In genomic region chr2:236976271-236977120, GRCh38 we compare ENCODE assay signal across 23 cellular contexts.
DNase-seq lines count a peak whose midpoint lies in the region; ATAC-seq, FAIRE-seq and TF ChIP-seq lines count a peak whose summit lies in the region.
"Had no signal": no experiment of that assay in that cellular context is flagged by ENCODE, and none has a peak within 500 bp of the region (broad histone marks: within the 10 kb centered on the region; RNA-seq: fewer than 3 reads in every experiment).

No MANE protein-coding gene starts in this region.

- BruUV-seq in HepG2 (replicated peaks; lab: Mats Ljungman, UMichigan) = no TSS peak

- in situ Hi-C loops in HepG2 (cut with HindIII; ENCODE audit: extremely low pct_ligation_motif_present, low pct_unique_long_range_greater_than_20kb) = no loop called here

- peak; percentile 2 for ATAC-seq in Right ventricle myocardium inferior
- ATAC-seq in HepG2 = peak; percentile 10
- no peak for ATAC-seq in HG03565 (IDR thresholded peaks at IDR 0.05; ENCODE audit: unreplicated experiment)
- ATAC-seq: activated CD4-positive, CD25-positive, alpha-beta regulatory T cell treated with anti-CD3 and anti-CD28 coated beads, Interleukin-2, amount 50 U/mL, for 24 hours; activated CD8-positive, alpha-beta T cell treated with anti-CD3 and anti-CD28 coated beads, Interleukin-2, amount 10 ng/mL, durations not matched to agents 7 days and 5 days; SK-N-SH treated with all-trans-retinoic acid at 6 μM for 48 hours had no signal

- H3K27me3 ChIP-seq in right atrium auricular region (no peaks in the 10 kb centered on the region), HepG2 (ENCODE audit: control insufficient read depth in 1 of 2, insufficient read depth in 2 of 2, low read length in 2 of 2) (peaks cover 0 to 6% of the 10 kb centered on the region in 2 experiments; a peak in 2 of 5 replicates), skeletal muscle tissue (ENCODE audit: control insufficient read depth in 3 of 3, insufficient read depth in 3 of 3, low read length in 3 of 3) (peaks cover 6 to 9% (median 9%) of the 10 kb centered on the region in 3 donors)

- no peaks in the 10 kb centered on the region for H3K79me2 ChIP-seq in HepG2 (ENCODE audit: insufficient read depth, low read length)

- peak overlapping the region; percentile 61 for H3K4me2 ChIP-seq in HepG2 (ENCODE audit: low read depth, low read length)

- no peaks in the 10 kb centered on the region for H3K36me3 ChIP-seq in right atrium auricular region
- no peaks in the 10 kb centered on the region for H3K36me3 ChIP-seq in HepG2 (replicated peaks in 1 of 2; ENCODE audit: control insufficient read depth in 1 of 2, insufficient read depth in 2 of 2, low read length in 2 of 2)
- no peaks in the 10 kb centered on the region for H3K36me3 ChIP-seq in skeletal muscle tissue (ENCODE audit: control insufficient read depth in 3 of 3, insufficient read depth in 3 of 3, low read length in 3 of 3)
- H3K36me3 ChIP-seq: adrenal gland had no signal

- TF ChIP-seq EP300 in HepG2 (IDR thresholded peaks at IDR 0.05; ENCODE audit: low read depth in 2 of 2, low read length in 2 of 2) (peak in 1 of 2 experiments; percentile 26; a peak in 1 of 4 replicates), HepG2 (CRISPR knock-in tag; IDR thresholded peaks at IDR 0.05; ENCODE audit: borderline replicate concordance) (no peak)

- CTCF ChIA-PET in HepG2 (lab: Yijun Ruan, JAX; ENCODE audit: low intra/inter-chr PET ratio, low total read pairs) = no interaction called here

- H2AFZ ChIP-seq in HepG2 (ENCODE audit: low read length) = no peak overlapping the region

- TF ChIP-seq CTCF in right atrium auricular region (IDR thresholded peaks at IDR 0.05) (no peak), HepG2 (CRISPR knock-in tag; IDR thresholded peaks at IDR 0.05) (no peak)

- no peaks in the 10 kb centered on the region for H4K20me1 ChIP-seq in HepG2 (ENCODE audit: insufficient read depth, low read length)

- H3K4me1 ChIP-seq in right atrium auricular region = no peaks in the 10 kb centered on the region
- peaks cover 76% of the 10 kb centered on the region for H3K4me1 ChIP-seq in HepG2 (ENCODE audit: insufficient read depth, low read length)
- H3K4me1 ChIP-seq in skeletal muscle tissue (ENCODE audit: control insufficient read depth in 3 of 3, insufficient read depth in 3 of 3, low read length in 3 of 3) = peaks cover 8 to 9% (median 9%) of the 10 kb centered on the region in 3 donors
- H3K4me1 ChIP-seq: adrenal gland had no signal

- no peak for TF ChIP-seq RAD21 in HepG2 (CRISPR knock-in tag; IDR thresholded peaks at IDR 0.05)

- intact Hi-C loops in Right ventricle myocardium inferior (cut with DNase I) = loop anchor here (10.0 kb wide), 1 partner anchor 322 kb away; no protein-coding TSS in a partner anchor
- intact Hi-C loops in HepG2 (cut with micrococcal nuclease; ENCODE audit: unreplicated experiment) = no loop called here

- H3K27ac ChIP-seq in right atrium auricular region (peak overlapping the region in 1 of 2 donors; percentile 69), HepG2 (ENCODE audit: extremely low read length, insufficient read depth, low read length) (peak overlapping the region; percentile 34), skeletal muscle tissue (ENCODE audit: low read depth, low read length) (peak overlapping the region; percentile 61)
- H3K27ac ChIP-seq: 22Rv1 had no signal

- POLR2A ChIA-PET in HepG2 (lab: Yijun Ruan, JAX) = no interaction called here

- no peak for TF ChIP-seq POLR2A in HepG2 (IDR thresholded peaks at IDR 0.05; ENCODE audit: insufficient read depth in 1 of 2, low read depth in 2 of 2, low read length in 2 of 2)

- no peaks in the 10 kb centered on the region for H3K9me3 ChIP-seq in right atrium auricular region
- H3K9me3 ChIP-seq in HepG2 (ENCODE audit: low read length) = no peaks in the 10 kb centered on the region
- H3K9me3 ChIP-seq in skeletal muscle tissue (ENCODE audit: control insufficient read depth in 3 of 3, low read length in 3 of 3) = no peaks in the 10 kb centered on the region
- H3K9me3 ChIP-seq: adrenal gland had no signal

- H3K9ac ChIP-seq in HepG2 (ENCODE audit: insufficient read depth, low read depth, low read length) (peak overlapping the region; percentile 27; the same call in 1 of the 2 replicates), skeletal muscle tissue (ENCODE audit: low read depth in 1 of 3, low read length in 3 of 3) (no peak overlapping the region)

- no peak for DNase-seq in Right ventricle myocardium inferior (ENCODE audit: missing footprints)
- DNase-seq in right atrium auricular region (ENCODE audit: low spot score) = no peak
- DNase-seq in SKM-1 (lab: John Stamatoyannopoulos, UW; ENCODE audit: unreplicated experiment) = peak; percentile 86
- DNase-seq in HepG2 (ENCODE audit: low spot score) = no peak
- DNase-seq in COLO668 (lab: John Stamatoyannopoulos, UW; ENCODE audit: unreplicated experiment) = no peak
- DNase-seq in effector CD8-positive, alpha-beta T cell (lab: John Stamatoyannopoulos, UW) = no peak
- DNase-seq: activated CD8-positive, alpha-beta T cell treated with anti-CD3 and anti-CD28 coated beads, Interleukin-2, amount 10 ng/mL, durations not matched to agents 7 days and 5 days; adrenal gland; COR-L47; DND-41; head of caudate nucleus; NCI-H1436; NCI-H510A; retina; T1000; trophoblast cell had no signal

- no peak overlapping the region for H3K4me3 ChIP-seq in right atrium auricular region
- H3K4me3 ChIP-seq in HepG2 (replicated peaks in 1 of 3; ENCODE audit: insufficient read depth in 1 of 3, low read depth in 2 of 3, low read length in 3 of 3) = peak overlapping the region in 1 of 3 experiments; percentile 31; a peak in 3 of 6 replicates
- H3K4me3 ChIP-seq in skeletal muscle tissue (ENCODE audit: low read length in 3 of 3) = no peak overlapping the region
- H3K4me3 ChIP-seq: adrenal gland had no signal

- 16% methylated on average over 10 of the region's 10 CpGs for WGBS in HepG2 (ENCODE audit: low lambda C conversion rate)

- FAIRE-seq in HepG2 (lab: Jason Lieb, UNC) = no peak
- FAIRE-seq: GM12892, H54 had no signal

TF ChIP-seq in HepG2, 621 proteins besides CTCF, POLR2A, EP300 and RAD21 (continues in another document):
- TF ChIP-seq ZNF33B (CRISPR knock-in tag; IDR thresholded peaks at IDR 0.05) = 0 out of 2 replicates have a peak, but pooled peaks have one; percentile 24
- 0 out of 2 replicates have a peak, but pooled peaks have one; percentile 9 for TF ChIP-seq PITX1 (CRISPR knock-in tag; IDR thresholded peaks at IDR 0.05)
- TF ChIP-seq ZFX (CRISPR knock-in tag; IDR thresholded peaks at IDR 0.05; ENCODE audit: low read depth) = peak; percentile 62; the same call in 1 of the 2 replicates
- TF ChIP-seq ZNF790 (CRISPR knock-in tag; IDR thresholded peaks at IDR 0.05; ENCODE audit: borderline replicate concordance) = no peak
- TF ChIP-seq CEBPB (IDR thresholded peaks at IDR 0.05; ENCODE audit: borderline replicate concordance, low read depth, low read length) = peak; percentile 68; the same call in 1 of the 2 replicates
- peak; percentile 29; the same call in 1 of the 2 replicates for TF ChIP-seq SAP130 (CRISPR knock-in tag; IDR thresholded peaks at IDR 0.05; ENCODE audit: low read depth)
- no peak for TF ChIP-seq ZNF546 (CRISPR knock-in tag; conservative IDR thresholded peaks at IDR 0.05)
- peak; percentile 45; the same call in 1 of the 2 replicates for TF ChIP-seq SALL1 (CRISPR knock-in tag; IDR thresholded peaks at IDR 0.05)
- TF ChIP-seq ZNF572 (CRISPR knock-in tag; IDR thresholded peaks at IDR 0.05) = peak; percentile 24; the same call in 1 of the 2 replicates
- TF ChIP-seq HMG20B (CRISPR knock-in tag; conservative IDR thresholded peaks at IDR 0.05) = no peak
- TF ChIP-seq MED1 (CRISPR knock-in tag; IDR thresholded peaks at IDR 0.05) = 0 out of 2 replicates have a peak, but pooled peaks have one; percentile 24
- TF ChIP-seq SOX6 (IDR thresholded peaks at IDR 0.05) = no peak
- peak; percentile 40; the same call in 1 of the 2 replicates for TF ChIP-seq SOX6 (CRISPR knock-in tag; IDR thresholded peaks at IDR 0.05)
- TF ChIP-seq PAXIP1 (CRISPR knock-in tag; conservative IDR thresholded peaks at IDR 0.05) = 0 out of 2 replicates have a peak, but pooled peaks have one; percentile 31
